In the genomic region with DNA sequence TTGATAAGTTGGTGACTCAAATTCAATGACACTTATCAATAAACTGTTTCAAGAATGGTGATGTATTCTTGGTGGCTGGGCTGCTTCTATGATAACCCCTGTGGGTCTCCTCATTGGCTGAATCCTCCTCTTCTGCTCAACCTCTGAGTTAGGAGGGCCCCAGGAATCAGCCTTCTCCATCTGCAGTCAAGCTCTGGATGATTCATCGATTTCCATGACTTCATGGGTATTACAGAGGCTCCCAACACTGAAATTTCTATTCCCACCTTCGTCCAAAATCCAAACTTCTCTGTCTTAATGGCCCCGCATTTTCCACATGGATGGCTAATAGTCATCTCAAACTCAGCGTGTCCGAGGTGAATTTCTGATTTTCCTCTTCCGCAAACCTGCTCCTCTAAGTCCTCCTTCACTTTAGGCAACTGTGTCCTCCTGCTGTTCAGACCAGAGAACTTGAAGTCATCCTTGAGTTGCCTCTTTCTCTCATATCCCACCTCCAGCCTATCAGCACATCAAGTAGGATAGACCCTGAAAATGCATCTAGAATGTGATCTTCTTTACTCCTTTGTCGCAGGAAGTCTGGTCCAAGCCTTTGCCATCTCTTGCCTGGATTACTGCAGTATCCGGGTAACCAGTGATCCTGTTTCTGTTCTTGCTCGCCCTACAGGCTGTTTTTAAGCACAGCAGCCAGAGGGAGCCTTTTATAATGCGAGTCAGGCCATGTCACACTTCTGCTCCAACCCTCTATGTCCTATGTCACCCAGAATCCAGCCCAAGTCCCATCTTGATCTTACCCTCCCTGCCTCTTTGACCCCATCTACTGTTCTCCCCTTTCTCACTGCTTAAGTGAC, we compare ENCODE assay signal across 8 cellular contexts. TPM values are rescaled to one million over a fixed set of nuclear protein-coding genes. Genes with fewer than 3 reads are reported as not detected.
DNase-seq lines count a peak whose midpoint lies in the region; ATAC-seq and TF ChIP-seq lines count a peak whose summit lies in the region.

No MANE protein-coding gene starts in this region.

- no peak overlapping the region for H3K4me3 Mint-ChIP-seq in activated T-helper 17 cell treated with anti-CD3 and anti-CD28 coated beads, Interleukin-2, amount 50 U/mL, for 72 hours

- 80% methylated on average over 10 of the region's 10 CpGs for WGBS in mesenchymal stem cell

- H3K9ac ChIP-seq in mesenchymal stem cell (ENCODE audit: low read length): no peak overlapping the region

- peaks cover 22% of the 10 kb centered on the region for H3K4me1 Mint-ChIP-seq in activated T-helper 17 cell treated with anti-CD3 and anti-CD28 coated beads, Interleukin-2, amount 50 U/mL, for 72 hours

- no peak overlapping the region for H2BK5ac ChIP-seq in mesenchymal stem cell (ENCODE audit: low read depth, low read length, poor library complexity, severe bottlenecking)

- H3K27ac ChIP-seq in mesenchymal stem cell (ENCODE audit: low read length, poor library complexity, severe bottlenecking): no peak overlapping the region

- no peak overlapping the region for H3K23ac ChIP-seq in mesenchymal stem cell (ENCODE audit: low read length in 2 of 2)

- no peak overlapping the region for H2AFZ ChIP-seq in mesenchymal stem cell (ENCODE audit: low read depth, low read length)

- DNase-seq in AG08395 (ENCODE audit: low spot score): peak; percentile 31
- DNase-seq in GM10266 (ENCODE audit: extremely low spot score): no peak
- DNase-seq in HuH-7 (ENCODE audit: low spot score): peak; percentile 27
- DNase-seq in mesenchymal stem cell: peak; percentile 24
- no peak for DNase-seq in NCI-H1436 treated with DMSO at 0.1 percent for 48 hours (lab: John Stamatoyannopoulos, UW)
- DNase-seq in DMS114 treated with DMSO at 0.1 percent for 48 hours (lab: John Stamatoyannopoulos, UW; ENCODE audit: unreplicated experiment): no peak

- H2BK15ac ChIP-seq in mesenchymal stem cell (ENCODE audit: low read depth, poor library complexity, severe bottlenecking): no peak overlapping the region

- H2BK12ac ChIP-seq in mesenchymal stem cell (ENCODE audit: low read length in 2 of 2): no peak overlapping the region

- no peak overlapping the region for H2BK120ac ChIP-seq in mesenchymal stem cell (ENCODE audit: low read depth, low read length)

- H3K36me3 ChIP-seq in mesenchymal stem cell (ENCODE audit: control insufficient read depth in 1 of 2, insufficient read depth in 2 of 2, low read depth in 1 of 2, low read length in 2 of 2): no peaks in the 10 kb centered on the region

- TF ChIP-seq CTCF in GM10266 (IDR thresholded peaks at IDR 0.05; ENCODE audit: control insufficient read depth, insufficient read depth, low read depth, missing control alignments): peak; percentile 53

- H4K8ac ChIP-seq in mesenchymal stem cell (ENCODE audit: low read length): no peak overlapping the region

- peaks cover 10% of the 10 kb centered on the region for H3K36me3 Mint-ChIP-seq in activated T-helper 17 cell treated with anti-CD3 and anti-CD28 coated beads, Interleukin-2, amount 50 U/mL, for 72 hours (ENCODE audit: low read depth)

- no peaks in the 10 kb centered on the region for H3K27me3 Mint-ChIP-seq in activated T-helper 17 cell treated with anti-CD3 and anti-CD28 coated beads, Interleukin-2, amount 50 U/mL, for 72 hours

- no peak overlapping the region for H3K18ac ChIP-seq in mesenchymal stem cell (ENCODE audit: low read depth in 1 of 2, low read length in 2 of 2)

- no peaks in the 10 kb centered on the region for H3K79me1 ChIP-seq in mesenchymal stem cell (replicated peaks; ENCODE audit: low read length, poor library complexity, severe bottlenecking)

- H2AK5ac ChIP-seq in mesenchymal stem cell (ENCODE audit: low read length, severe bottlenecking): no peak overlapping the region

- no peaks in the 10 kb centered on the region for H3K9me3 Mint-ChIP-seq in activated T-helper 17 cell treated with anti-CD3 and anti-CD28 coated beads, Interleukin-2, amount 50 U/mL, for 72 hours

- peaks cover 0 to 7% of the 10 kb centered on the region in 2 experiments for H3K27me3 ChIP-seq in mesenchymal stem cell (ENCODE audit: control insufficient read depth in 1 of 2, insufficient read depth in 1 of 2, low read length in 2 of 2)

- H3K4me3 ChIP-seq in mesenchymal stem cell (ENCODE audit: insufficient read depth in 1 of 2, low read depth in 1 of 2, low read length in 2 of 2): no peak overlapping the region

- H4K91ac ChIP-seq in mesenchymal stem cell (ENCODE audit: low read length): no peak overlapping the region

- no peaks in the 10 kb centered on the region for H3K9me3 ChIP-seq in mesenchymal stem cell (ENCODE audit: control insufficient read depth, low read length)

- peak; percentile 49 for ATAC-seq in activated T-helper 17 cell treated with anti-CD3 and anti-CD28 coated beads, Interleukin-2, amount 50 U/mL, for 72 hours (replicated peaks)
- no peak for ATAC-seq in HG03135 (IDR thresholded peaks at IDR 0.05; ENCODE audit: unreplicated experiment)

- no peaks in the 10 kb centered on the region for H3K4me1 ChIP-seq in mesenchymal stem cell (ENCODE audit: control insufficient read depth, insufficient read depth, low read depth, low read length)

- H3K4ac ChIP-seq in mesenchymal stem cell (ENCODE audit: low read depth in 1 of 2, low read length in 2 of 2): no peak overlapping the region

- H3K27ac Mint-ChIP-seq in activated T-helper 17 cell treated with anti-CD3 and anti-CD28 coated beads, Interleukin-2, amount 50 U/mL, for 72 hours: no peak overlapping the region

- no peak overlapping the region for H3K14ac ChIP-seq in mesenchymal stem cell (ENCODE audit: low read length in 2 of 2)

- no peak overlapping the region for H3K4me2 ChIP-seq in mesenchymal stem cell (ENCODE audit: low read length, poor library complexity, severe bottlenecking)

RNA-seq across cellular contexts. Expression of a gene that starts 41.4 kb away (rescaled TPM):
- total RNA-seq in activated T-helper 17 cell treated with anti-CD3 and anti-CD28 coated beads, Interleukin-2, amount 50 U/mL, for 72 hours: 100 to 1,000 TPM; 162 to 203 TPM
- 36.0 TPM for polyA plus RNA-seq in mesenchymal stem cell (2013, experiment 1 of 2)
- polyA plus RNA-seq in mesenchymal stem cell (2013, experiment 2 of 2): 35.3 TPM

Comparison
In these comparisons a context has a peak if more than half of its experiments do, and no peak if none do; other contexts are left out.
1. DNase-seq: peak in AG08395 (single experiment), HuH-7 (single experiment) and mesenchymal stem cell (single experiment); none in GM10266 (single experiment), NCI-H1436 treated with DMSO at 0.1 percent for 48 hours (single experiment) and DMS114 treated with DMSO at 0.1 percent for 48 hours (single experiment).